ENCODE assay signal across 1 cellular context in genomic region chr6:30813623-30814136, GRCh38.
TF ChIP-seq lines count a peak whose summit lies in the region.

No MANE protein-coding gene starts in this region.

TF ChIP-seq in IMR-90, 13 proteins besides CTCF, POLR2A, EP300 and RAD21:
- TF ChIP-seq USF2 (IDR thresholded peaks at IDR 0.05; ENCODE audit: low read depth, low read length), result no peak
- no peak for TF ChIP-seq FOS (IDR thresholded peaks at IDR 0.05; ENCODE audit: low read depth, low read length)
- no peak for TF ChIP-seq ELK1 (IDR thresholded peaks at IDR 0.05; ENCODE audit: borderline replicate concordance, low read depth, low read length)
- TF ChIP-seq MAZ (IDR thresholded peaks at IDR 0.05; ENCODE audit: borderline replicate concordance, low read depth, low read length), result no peak
- TF ChIP-seq MAFK (IDR thresholded peaks at IDR 0.05; ENCODE audit: low read depth, low read length), result no peak
- no peak for TF ChIP-seq SMC3 (IDR thresholded peaks at IDR 0.05; ENCODE audit: low read depth, low read length)
- TF ChIP-seq RCOR1 (IDR thresholded peaks at IDR 0.05; ENCODE audit: insufficient replicate concordance, low read length), result no peak
- TF ChIP-seq CHD1 (IDR thresholded peaks at IDR 0.05; ENCODE audit: low read depth, low read length), result no peak
- TF ChIP-seq NFE2L2 (IDR thresholded peaks at IDR 0.05; ENCODE audit: low read depth, low read length), result no peak
- TF ChIP-seq BHLHE40 (IDR thresholded peaks at IDR 0.05; ENCODE audit: low read depth, low read length), result no peak
- no peak for TF ChIP-seq MXI1 (IDR thresholded peaks at IDR 0.05; ENCODE audit: borderline replicate concordance, low read depth, low read length)
- no peak for TF ChIP-seq RFX5 (IDR thresholded peaks at IDR 0.05; ENCODE audit: low read depth, low read length)
- TF ChIP-seq CEBPB (IDR thresholded peaks at IDR 0.05; ENCODE audit: low read depth, low read length), result no peak
